8 cellular contexts compared by ENCODE assay signal in genomic region chr17:17043668-17044226, GRCh38. TPM values are rescaled to one million over a fixed set of nuclear protein-coding genes. Genes with fewer than 3 reads are reported as not detected.
DNase-seq lines count a peak whose midpoint lies in the region; ATAC-seq and TF ChIP-seq lines count a peak whose summit lies in the region.

No MANE protein-coding gene starts in this region.

- peak overlapping the region; percentile 90 to 97 (median 97) for H3K4me3 Mint-ChIP-seq in CD8-positive, alpha-beta memory T cell

- CTCF ChIA-PET in CD8-positive, alpha-beta memory T cell (lab: Charles Lee), result interaction anchor here (0.8 kb wide), 1 partner anchor 10 kb away, joined by 3 read pairs; no protein-coding TSS in a partner anchor

- no peak for TF ChIP-seq CTCF in choroid plexus epithelial cell (conservative IDR thresholded peaks at IDR 0.05; ENCODE audit: low read depth, low read length)

- peak overlapping the region; percentile 91 for H3K4me3 ChIP-seq in CD8-positive, alpha-beta memory T cell (ENCODE audit: low read length)
- peak overlapping the region; percentile 72 for H3K4me3 ChIP-seq in Karpas-422 (ENCODE audit: low read length)
- peak overlapping the region; percentile 78 for H3K4me3 ChIP-seq in choroid plexus epithelial cell (ENCODE audit: low read depth, low read length)
- peak overlapping the region; percentile 58 for H3K4me3 ChIP-seq in mononuclear cell (ENCODE audit: low read length)

- no peak for DNase-seq in CD8-positive, alpha-beta memory T cell
- DNase-seq in Karpas-422 (no peak), choroid plexus epithelial cell (ENCODE audit: low read depth) (no peak), NCI-H2029 (lab: John Stamatoyannopoulos, UW) (no peak), DMS153 (lab: John Stamatoyannopoulos, UW) (no peak)
- no peak for DNase-seq in central memory CD4-positive, alpha-beta T cell

- H3K4me1 Mint-ChIP-seq in CD8-positive, alpha-beta memory T cell, result peaks cover 54 to 63% (median 61%) of the 10 kb centered on the region in 3 donors

- POLR2A ChIA-PET in CD8-positive, alpha-beta memory T cell (lab: Charles Lee), result no interaction called here

- H3K27ac Mint-ChIP-seq in CD8-positive, alpha-beta memory T cell, result peak overlapping the region; percentile 69 to 98 (median 94)

- no peaks in the 10 kb centered on the region for H3K9me2 ChIP-seq in Karpas-422 (replicated peaks; ENCODE audit: insufficient read depth, low read length)

- no peaks in the 10 kb centered on the region for H3K27me3 ChIP-seq in CD8-positive, alpha-beta memory T cell (ENCODE audit: insufficient read depth, low read length, poor library complexity, severe bottlenecking)
- no peaks in the 10 kb centered on the region; the same call in 1 of the 2 replicates for H3K27me3 ChIP-seq in Karpas-422 (ENCODE audit: low read length)
- H3K27me3 ChIP-seq in mononuclear cell (ENCODE audit: insufficient read depth, low read length), result no peaks in the 10 kb centered on the region

- no peak overlapping the region for H2AFZ ChIP-seq in Karpas-422 (ENCODE audit: low read length)

- no peak for ATAC-seq in HG03457 (IDR thresholded peaks at IDR 0.05; ENCODE audit: unreplicated experiment)

- H3K9ac ChIP-seq in Karpas-422 (ENCODE audit: low read length), result peak overlapping the region; percentile 70; the same call in 1 of the 2 replicates

- H3K79me2 ChIP-seq in Karpas-422 (ENCODE audit: low read length), result peaks cover 7% of the 10 kb centered on the region; the same call in 1 of the 2 replicates

- H3K36me3 ChIP-seq in CD8-positive, alpha-beta memory T cell (ENCODE audit: insufficient read depth, low read length), result no peaks in the 10 kb centered on the region
- no peaks in the 10 kb centered on the region for H3K36me3 ChIP-seq in Karpas-422 (ENCODE audit: insufficient read depth, low read length)

- peaks cover 0 to 2% (median 0%) of the 10 kb centered on the region in 5 donors for H3K9me3 Mint-ChIP-seq in CD8-positive, alpha-beta memory T cell

- peaks cover 47% of the 10 kb centered on the region for H4K20me1 ChIP-seq in Karpas-422 (ENCODE audit: insufficient read depth, low read depth, low read length)

- peak overlapping the region; percentile 58 for H3K27ac ChIP-seq in CD8-positive, alpha-beta memory T cell (ENCODE audit: low read depth, low read length)
- H3K27ac ChIP-seq in Karpas-422 (ENCODE audit: low read length), result no peak overlapping the region

- H3K4me2 ChIP-seq in Karpas-422 (ENCODE audit: low read depth, low read length, poor library complexity, severe bottlenecking), result peak overlapping the region; percentile 81

- peaks cover 0 to 2% of the 10 kb centered on the region in 2 donors for H3K27me3 Mint-ChIP-seq in CD8-positive, alpha-beta memory T cell

- peaks cover 58% of the 10 kb centered on the region for H3K4me1 ChIP-seq in CD8-positive, alpha-beta memory T cell (ENCODE audit: insufficient read depth, low read length)
- H3K4me1 ChIP-seq in Karpas-422 (ENCODE audit: low read length) (peaks cover 46% of the 10 kb centered on the region), mononuclear cell (ENCODE audit: insufficient read depth, low read length) (peaks cover 61% of the 10 kb centered on the region)

- H3K9me3 ChIP-seq in CD8-positive, alpha-beta memory T cell (ENCODE audit: low read length), result no peaks in the 10 kb centered on the region
- H3K9me3 ChIP-seq in Karpas-422 (ENCODE audit: low read length) (no peaks in the 10 kb centered on the region), mononuclear cell (ENCODE audit: low read depth, low read length) (no peaks in the 10 kb centered on the region)

- peaks cover 0 to 6% (median 0%) of the 10 kb centered on the region in 3 donors for H3K36me3 Mint-ChIP-seq in CD8-positive, alpha-beta memory T cell

RNA-seq across cellular contexts. Expression of gene MPRIP, which starts 1.5 kb away (rescaled TPM):
- 100 to 1,000 TPM; 174 to 184 TPM for total RNA-seq in CD8-positive, alpha-beta memory T cell
- 40.3 TPM for polyA plus RNA-seq in CD8-positive, alpha-beta memory T cell
- total RNA-seq in Karpas-422 (2014; rRNA removed; shearing (Covaris generic); ENCODE audit: low replicate concordance), result 44.1 and 49.3 TPM in 2 replicates
- 62.9 TPM for total RNA-seq in mononuclear cell
